32 cellular contexts compared by ENCODE assay signal in genomic region chr6:33861722-33862121, GRCh38. TPM values are rescaled to one million over a fixed set of nuclear protein-coding genes. Genes with fewer than 3 reads are reported as not detected.
DNase-seq lines count a peak whose midpoint lies in the region; ATAC-seq and TF ChIP-seq lines count a peak whose summit lies in the region.
"Had no signal": no experiment of that assay in that cellular context is flagged by ENCODE, and none has a peak within 500 bp of the region (broad histone marks: within the 10 kb centered on the region; RNA-seq: fewer than 3 reads in every experiment).

No MANE protein-coding gene starts in this region.

- H3K36me3 ChIP-seq in CD4-positive, CD25-positive, alpha-beta regulatory T cell (ENCODE audit: control insufficient read depth, insufficient read depth, low read length): no peaks in the 10 kb centered on the region
- H3K36me3 ChIP-seq: ascending aorta, colonic mucosa, gastroesophageal sphincter, HAP-1, lower lobe of right lung, prostate gland, sigmoid colon, SJSA1, transverse colon had no signal

- no peak overlapping the region for H3K27ac ChIP-seq in CD4-positive, CD25-positive, alpha-beta regulatory T cell (ENCODE audit: insufficient read depth, low read length, poor library complexity, severe bottlenecking)
- H3K27ac ChIP-seq: ascending aorta, colonic mucosa, gastroesophageal sphincter, lower lobe of right lung, prostate gland, RWPE1, sigmoid colon, SJSA1, transverse colon had no signal

- H3K27me3 Mint-ChIP-seq in CD4-positive, CD25-positive, alpha-beta regulatory T cell: no peaks in the 10 kb centered on the region

- no peak for ATAC-seq in CD4-positive, CD25-positive, alpha-beta regulatory T cell (ENCODE audit: low read depth in 2 of 2)
- ATAC-seq in GM21717 (IDR thresholded peaks at IDR 0.05; ENCODE audit: unreplicated experiment): no peak
- ATAC-seq in GM21423 (IDR thresholded peaks at IDR 0.05; ENCODE audit: unreplicated experiment): no peak
- ATAC-seq: gastroesophageal sphincter, lower lobe of right lung, natural killer cell had no signal

- H3K4me1 Mint-ChIP-seq in CD4-positive, CD25-positive, alpha-beta regulatory T cell: peaks cover 21 to 69% (median 41%) of the 10 kb centered on the region in 4 donors

- no peak overlapping the region for H3K4me3 Mint-ChIP-seq in CD4-positive, CD25-positive, alpha-beta regulatory T cell
- H3K4me3 Mint-ChIP-seq: activated naive CD8-positive, alpha-beta T cell treated with anti-CD3 and anti-CD28 coated beads for 36 hours; CD8-positive, alpha-beta T cell; natural killer cell had no signal

- H3K27me3 ChIP-seq in CD4-positive, CD25-positive, alpha-beta regulatory T cell (ENCODE audit: control insufficient read depth, insufficient read depth, low read length): no peaks in the 10 kb centered on the region
- H3K27me3 ChIP-seq: ascending aorta, colonic mucosa, sigmoid colon, SJSA1, transverse colon had no signal

- H3K27ac Mint-ChIP-seq in CD4-positive, CD25-positive, alpha-beta regulatory T cell: peak overlapping the region in 2 of 3 donors; percentile 24 to 62
- H3K27ac Mint-ChIP-seq: activated naive CD8-positive, alpha-beta T cell treated with anti-CD3 and anti-CD28 coated beads for 36 hours; CD8-positive, alpha-beta T cell; natural killer cell had no signal

- peaks cover 40% of the 10 kb centered on the region for H3K4me1 ChIP-seq in CD4-positive, CD25-positive, alpha-beta regulatory T cell (ENCODE audit: control insufficient read depth, insufficient read depth, low read length, poor library complexity, severe bottlenecking)
- H3K4me1 ChIP-seq: ascending aorta, colonic mucosa, HAP-1, prostate gland, sigmoid colon, SJSA1 had no signal

- no peaks in the 10 kb centered on the region for H3K9me3 ChIP-seq in CD4-positive, CD25-positive, alpha-beta regulatory T cell (ENCODE audit: control insufficient read depth in 2 of 2, low read length in 2 of 2)
- H3K9me3 ChIP-seq: ascending aorta, colonic mucosa, gastroesophageal sphincter, HAP-1, lower lobe of right lung, mucosa of descending colon, prostate gland, sigmoid colon, SJSA1, transverse colon had no signal

- no peak for TF ChIP-seq POLR2A in NB4 (IDR thresholded peaks at IDR 0.05; ENCODE audit: extremely low read depth, insufficient read length)

- peaks cover 0 to 7% (median 0%) of the 10 kb centered on the region in 7 donors for H3K9me3 Mint-ChIP-seq in CD4-positive, CD25-positive, alpha-beta regulatory T cell
- H3K9me3 Mint-ChIP-seq: CD8-positive, alpha-beta T cell; natural killer cell had no signal

- no peak for TF ChIP-seq CTCF in NB4 (IDR thresholded peaks at IDR 0.05; ENCODE audit: low read depth, low read length)

- no peak overlapping the region for H3K4me3 ChIP-seq in CD4-positive, CD25-positive, alpha-beta regulatory T cell (ENCODE audit: low read depth, low read length)
- no peak overlapping the region for H3K4me3 ChIP-seq in NB4 (ENCODE audit: low read depth, low read length)
- H3K4me3 ChIP-seq: ascending aorta, colonic mucosa, gastroesophageal sphincter, HAP-1, K562, lower lobe of right lung, mucosa of descending colon, prostate gland, sigmoid colon, SJSA1, transverse colon had no signal

- no peaks in the 10 kb centered on the region for H3K36me3 Mint-ChIP-seq in CD4-positive, CD25-positive, alpha-beta regulatory T cell
- H3K36me3 Mint-ChIP-seq: CD8-positive, alpha-beta T cell; natural killer cell had no signal

- peak; percentile 26 to 52 for DNase-seq in NCI-H2081 (lab: John Stamatoyannopoulos, UW)
- no peak for DNase-seq in NCI-H2081 treated with DMSO at 0.1 percent for 48 hours (lab: John Stamatoyannopoulos, UW)
- peak in 1 of 3 donors; percentile 28 for DNase-seq in CD4-positive, CD25-positive, alpha-beta regulatory T cell
- peak; percentile 69 for DNase-seq in NB4 (ENCODE audit: low read depth)
- peak; percentile 41 for DNase-seq in UCSD-AML1 (lab: John Stamatoyannopoulos, UW; ENCODE audit: unreplicated experiment)
- no peak for DNase-seq in stimulated activated CD4-positive, alpha-beta T cell treated with anti-CD3 and anti-CD28 coated beads, Interleukin-4, amount 100 ng/mL, for 4 hours
- DNase-seq: activated naive CD8-positive, alpha-beta T cell treated with anti-CD3 and anti-CD28 coated beads for 36 hours; effector CD8-positive, alpha-beta T cell; kidney glomerular epithelial cell; lower lobe of right lung; natural killer cell; NCI-H1417 treated with DMSO at 0.1 percent for 48 hours; NCI-H748 treated with DMSO at 0.1 percent for 48 hours; sigmoid colon; stimulated activated CD4-positive, alpha-beta T cell treated with anti-CD3 and anti-CD28 coated beads, Interleukin-4, amount 100 ng/mL, for 1 hour had no signal

RNA-seq across cellular contexts. Expression of gene MLN, which starts 57.9 kb away (rescaled TPM):
- not detected for total RNA-seq in CD4-positive, CD25-positive, alpha-beta regulatory T cell
- not detected for polyA plus RNA-seq in CD4-positive, CD25-positive, alpha-beta regulatory T cell
- total RNA-seq: A673; activated naive CD8-positive, alpha-beta T cell treated with anti-CD3 and anti-CD28 coated beads for 36 hours; ascending aorta; cardiac septum; CD8-positive, alpha-beta T cell; gastroesophageal sphincter; K562; lower lobe of right lung; MCF 10A; mucosa of descending colon; natural killer cell; prostate gland; sigmoid colon; SJSA1; subcutaneous adipose tissue; transverse colon had no signal
- polyA plus RNA-seq: K562 had no signal

Comparison
In these comparisons a context has a peak if more than half of its experiments do, and no peak if none do; other contexts are left out.
1. DNase-seq: peak in NCI-H2081 (2 of 2), NB4 (single experiment) and UCSD-AML1 (single experiment); none in NCI-H2081 treated with DMSO at 0.1 percent for 48 hours (single experiment) and stimulated activated CD4-positive, alpha-beta T cell treated with anti-CD3 and anti-CD28 coated beads, Interleukin-4, amount 100 ng/mL, for 4 hours (0 of 2).